In the genomic region with DNA sequence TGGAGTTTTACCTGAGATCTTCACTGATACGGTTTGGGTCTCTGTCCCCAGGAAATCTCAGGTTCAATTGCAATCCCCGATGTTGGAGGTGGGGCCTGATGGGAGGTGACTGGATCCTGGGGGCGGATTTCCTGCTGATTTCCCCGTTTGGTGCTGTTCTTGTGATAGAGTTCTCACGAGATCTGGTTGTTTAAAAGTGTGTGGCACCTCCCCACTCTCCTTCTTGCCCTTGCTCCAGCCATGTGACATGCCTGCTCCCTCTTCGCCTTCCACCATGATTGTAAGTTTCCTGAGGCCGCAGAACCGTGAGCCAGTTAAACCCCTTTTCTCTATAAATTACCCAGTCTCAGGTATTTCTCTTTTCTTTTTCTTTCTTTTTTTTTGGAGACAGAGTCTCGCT, we compare ENCODE assay signal across 15 cellular contexts.
DNase-seq lines count a peak whose midpoint lies in the region; ATAC-seq, FAIRE-seq and TF ChIP-seq lines count a peak whose summit lies in the region.
"Had no signal": no experiment of that assay in that cellular context is flagged by ENCODE, and none has a peak within 500 bp of the region (broad histone marks: within the 10 kb centered on the region; RNA-seq: fewer than 3 reads in every experiment).

No MANE protein-coding gene starts in this region.

- H3K36me3 ChIP-seq in HepG2 (replicated peaks in 1 of 2; ENCODE audit: control insufficient read depth in 1 of 2, insufficient read depth in 2 of 2, low read length in 2 of 2) (no peaks in the 10 kb centered on the region), sigmoid colon (no peaks in the 10 kb centered on the region), neural progenitor cell (no peaks in the 10 kb centered on the region)

- no peak overlapping the region for H3K56ac ChIP-seq in H9 (ENCODE audit: insufficient read length, low read depth, low read length)

- no peaks in the 10 kb centered on the region; a peak in 1 of 5 replicates for H3K9me3 Mint-ChIP-seq in H9
- H3K9me3 Mint-ChIP-seq in WTC11 = no peaks in the 10 kb centered on the region
- H3K9me3 Mint-ChIP-seq in neural progenitor cell = no peaks in the 10 kb centered on the region
- H3K9me3 Mint-ChIP-seq: CD4-positive, alpha-beta T cell had no signal

- H3F3A ChIP-seq in neural progenitor cell (ENCODE audit: low read depth) = no peaks in the 10 kb centered on the region

- no peak overlapping the region for H3K4ac ChIP-seq in H9 (ENCODE audit: low read depth, low read length)

- no peak overlapping the region for H4K8ac ChIP-seq in H9 (replicated peaks; ENCODE audit: insufficient read length, low read depth, low read length)

- no peak overlapping the region for H2BK15ac ChIP-seq in H9 (ENCODE audit: low read depth, low read length)

- H4K20me1 ChIP-seq in H9 (ENCODE audit: control insufficient read depth, insufficient read depth, insufficient read length) (no peaks in the 10 kb centered on the region), HepG2 (ENCODE audit: insufficient read depth, low read length) (no peaks in the 10 kb centered on the region), neural progenitor cell (ENCODE audit: low read depth) (no peaks in the 10 kb centered on the region)

- no peak overlapping the region for H2BK12ac ChIP-seq in H9 (ENCODE audit: insufficient read length, low read depth, low read length)

- no peak overlapping the region for H4K5ac ChIP-seq in H9 (ENCODE audit: insufficient read length, low read depth, low read length)

- in situ Hi-C loops in HepG2 (cut with HindIII; ENCODE audit: extremely low pct_ligation_motif_present, low pct_unique_long_range_greater_than_20kb) = no loop called here

- H3K4me1 ChIP-seq in A549 (peaks cover 40% of the 10 kb centered on the region), H9 (ENCODE audit: insufficient read depth, low read length) (peaks cover 2% of the 10 kb centered on the region; the same call in 1 of the 2 replicates), HepG2 (ENCODE audit: insufficient read depth, low read length) (peaks cover 76% of the 10 kb centered on the region), sigmoid colon (peaks cover 0 to 10% (median 4%) of the 10 kb centered on the region in 4 donors), neural progenitor cell (no peaks in the 10 kb centered on the region)

- no peaks in the 10 kb centered on the region for H3K23me2 ChIP-seq in H9 (ENCODE audit: insufficient read length, low read depth, low read length, poor library complexity, severe bottlenecking)

- CTCF ChIA-PET in A549 (lab: Yijun Ruan, JAX) (no interaction called here), WTC11 (lab: Charles Lee) (no interaction called here), HepG2 (lab: Yijun Ruan, JAX; ENCODE audit: low intra/inter-chr PET ratio, low total read pairs) (no interaction called here)

- no peaks in the 10 kb centered on the region for H3K9me3 ChIP-seq in A549
- no peaks in the 10 kb centered on the region for H3K9me3 ChIP-seq in H9 (ENCODE audit: control insufficient read depth, low read depth, low read length)
- no peaks in the 10 kb centered on the region for H3K9me3 ChIP-seq in HepG2 (ENCODE audit: low read length)
- H3K9me3 ChIP-seq in sigmoid colon = no peaks in the 10 kb centered on the region
- H3K9me3 ChIP-seq in neural progenitor cell (ENCODE audit: low read depth) = no peaks in the 10 kb centered on the region

- no peak overlapping the region for H2BK120ac ChIP-seq in H9 (ENCODE audit: low read depth, low read length, poor library complexity, severe bottlenecking)

- no peak overlapping the region for H2BK5ac ChIP-seq in H9 (ENCODE audit: insufficient read length, low read length)

- TF ChIP-seq POLR2A in A549 (IDR thresholded peaks at IDR 0.05; ENCODE audit: low read length) (no peak), HepG2 (IDR thresholded peaks at IDR 0.05; ENCODE audit: insufficient read depth in 1 of 2, low read depth in 2 of 2, low read length in 2 of 2) (no peak), sigmoid colon (IDR thresholded peaks at IDR 0.05) (no peak)

- no peak overlapping the region for H2BK20ac ChIP-seq in H9 (ENCODE audit: low read depth, low read length, poor library complexity, severe bottlenecking)

- H3K79me2 ChIP-seq in H9 (ENCODE audit: insufficient read depth, low read length) (no peaks in the 10 kb centered on the region), HepG2 (ENCODE audit: insufficient read depth, low read length) (no peaks in the 10 kb centered on the region), neural progenitor cell (ENCODE audit: low read depth) (no peaks in the 10 kb centered on the region)

- FAIRE-seq in A549 (lab: Jason Lieb, UNC) (no peak), HepG2 (lab: Jason Lieb, UNC) (no peak)
- FAIRE-seq: GM12891, H54 had no signal

- H3T11ph ChIP-seq in H9 (ENCODE audit: low read length) = no peak overlapping the region

- H3K27me3 Mint-ChIP-seq in H9 (ENCODE audit: low read depth) (no peaks in the 10 kb centered on the region), WTC11 (ENCODE audit: low read depth) (no peaks in the 10 kb centered on the region), neural progenitor cell (ENCODE audit: insufficient read depth, low read depth) (peaks cover 3% of the 10 kb centered on the region)
- H3K27me3 Mint-ChIP-seq: CD4-positive, alpha-beta T cell had no signal

- H2AFZ ChIP-seq in H9 (ENCODE audit: low read length) (peak overlapping the region; percentile 77), HepG2 (ENCODE audit: low read length) (no peak overlapping the region), neural progenitor cell (replicated peaks) (no peak overlapping the region)

- H3K4me1 Mint-ChIP-seq in H9 (peaks cover 8 to 9% of the 10 kb centered on the region in 2 experiments), WTC11 (peaks cover 17% of the 10 kb centered on the region), neural progenitor cell (no peaks in the 10 kb centered on the region)
- H3K4me1 Mint-ChIP-seq: B cell had no signal

- H4K91ac ChIP-seq in H9 (ENCODE audit: insufficient read length, low read depth, low read length) = no peak overlapping the region

- intact Hi-C loops in HepG2 (cut with micrococcal nuclease; ENCODE audit: unreplicated experiment) = loop anchor here (2.0 to 10.0 kb wide), 2 partner anchors 67 to 123 kb away; partner anchors contain the start of gene SLC45A1
- intact Hi-C loops in sigmoid colon (cut with DNase I) = no loop called here

- no peak overlapping the region for H3K4me2 ChIP-seq in A549
- no peak overlapping the region for H3K4me2 ChIP-seq in H9 (ENCODE audit: insufficient read depth, insufficient read length, low read length)
- H3K4me2 ChIP-seq in HepG2 (ENCODE audit: low read depth, low read length) = no peak overlapping the region
- H3K4me2 ChIP-seq in neural progenitor cell = no peak overlapping the region

- H2AK5ac ChIP-seq in H9 (ENCODE audit: insufficient read length, low read length) = no peak overlapping the region

- TF ChIP-seq EP300 in A549 (IDR thresholded peaks at IDR 0.05) = no peak
- TF ChIP-seq EP300 in HepG2 (IDR thresholded peaks at IDR 0.05; ENCODE audit: low read depth in 2 of 2, low read length in 2 of 2) = no peak
- TF ChIP-seq EP300 in HepG2 (CRISPR knock-in tag; IDR thresholded peaks at IDR 0.05; ENCODE audit: borderline replicate concordance) = no peak
- no peak for TF ChIP-seq EP300 in sigmoid colon (IDR thresholded peaks at IDR 0.05)

- no peak overlapping the region for H3K4me3 Mint-ChIP-seq in H9
- H3K4me3 Mint-ChIP-seq in WTC11 = no peak overlapping the region
- H3K4me3 Mint-ChIP-seq in neural progenitor cell = no peak overlapping the region
- H3K4me3 Mint-ChIP-seq: B cell; CD4-positive, alpha-beta T cell had no signal

- BruUV-seq in HepG2 (replicated peaks; lab: Mats Ljungman, UMichigan) = no TSS peak

- POLR2A ChIA-PET in A549 (lab: Yijun Ruan, JAX) (no interaction called here), WTC11 (lab: Charles Lee) (no interaction called here), HepG2 (lab: Yijun Ruan, JAX) (interaction anchor here (2.3 kb wide), 1 partner anchor 70 kb away, joined by 16 read pairs; no protein-coding TSS in a partner anchor)

- H3K36me3 Mint-ChIP-seq in H9 (ENCODE audit: insufficient read depth in 1 of 3, low read depth in 3 of 3) (no peaks in the 10 kb centered on the region; a peak in 1 of 7 replicates), WTC11 (no peaks in the 10 kb centered on the region), neural progenitor cell (no peaks in the 10 kb centered on the region)

- no peak overlapping the region for H3K18ac ChIP-seq in H9 (ENCODE audit: insufficient read length, low read depth, low read length)

- H3K27me3 ChIP-seq in H9 (ENCODE audit: insufficient read depth, low read length) (no peaks in the 10 kb centered on the region), HepG2 (ENCODE audit: control insufficient read depth in 1 of 2, insufficient read depth in 2 of 2, low read length in 2 of 2) (no peaks in the 10 kb centered on the region), sigmoid colon (no peaks in the 10 kb centered on the region), neural progenitor cell (no peaks in the 10 kb centered on the region)

- no peak overlapping the region for H3K23ac ChIP-seq in H9 (ENCODE audit: insufficient read length, low read depth, low read length)

- ATAC-seq in A549 (no peak), WTC11 (peak; percentile 41; the same call in 1 of the 2 replicates), HepG2 (no peak), GM19467 (IDR thresholded peaks at IDR 0.05; ENCODE audit: unreplicated experiment) (no peak)

- H3K4me3 ChIP-seq in A549 (no peak overlapping the region), HepG2 (replicated peaks in 1 of 3; ENCODE audit: insufficient read depth in 1 of 3, low read depth in 2 of 3, low read length in 3 of 3) (no peak overlapping the region), sigmoid colon (no peak overlapping the region), neural progenitor cell (no peak overlapping the region)

- H3K9ac ChIP-seq in H9 (ENCODE audit: extremely low read depth, insufficient read length, low read length) = no peak overlapping the region
- no peak overlapping the region for H3K9ac ChIP-seq in HepG2 (ENCODE audit: insufficient read depth, low read depth, low read length)
- no peak overlapping the region for H3K9ac ChIP-seq in neural progenitor cell

- TF ChIP-seq RAD21 in A549 (conservative IDR thresholded peaks at IDR 0.05 in 1 of 2, IDR thresholded peaks at IDR 0.05 in 1 of 2) (no peak), HepG2 (CRISPR knock-in tag; IDR thresholded peaks at IDR 0.05) (no peak)

- H3K27ac ChIP-seq in A549 (peak overlapping the region; percentile 95 to 98), H9 (ENCODE audit: insufficient read length, low read depth, low read length) (no peak overlapping the region), HepG2 (ENCODE audit: extremely low read length, insufficient read depth, low read length) (peak overlapping the region; percentile 46), sigmoid colon (no peak overlapping the region), neural progenitor cell (no peak overlapping the region)

- peak overlapping the region in 1 of 3 experiments; percentile 37; a peak in 1 of 7 replicates for H3K27ac Mint-ChIP-seq in H9
- no peak overlapping the region for H3K27ac Mint-ChIP-seq in WTC11
- H3K27ac Mint-ChIP-seq in neural progenitor cell = no peak overlapping the region
- H3K27ac Mint-ChIP-seq: B cell; CD4-positive, alpha-beta T cell had no signal

- TF ChIP-seq CTCF in A549 (IDR thresholded peaks at IDR 0.05) (no peak), H9 (conservative IDR thresholded peaks at IDR 0.05) (no peak), WTC11 (IDR thresholded peaks at IDR 0.05) (no peak), HepG2 (CRISPR knock-in tag; IDR thresholded peaks at IDR 0.05) (no peak), sigmoid colon (IDR thresholded peaks at IDR 0.05) (no peak), neural progenitor cell (IDR thresholded peaks at IDR 0.05) (no peak)

- H3K14ac ChIP-seq in H9 (ENCODE audit: insufficient read depth, low read length) = no peak overlapping the region

- no peaks in the 10 kb centered on the region for H3K79me1 ChIP-seq in H9 (ENCODE audit: insufficient read depth, low read depth, low read length, poor library complexity, severe bottlenecking)

- 94% methylated on average over 9 of the region's 9 CpGs for WGBS in A549 (ENCODE audit: missing lambda C conversion rate)
- WGBS in H9 (ENCODE audit: extremely low coverage, insufficient read length, low lambda C conversion rate) = no CpG with 5 or more reads among the region's 9 CpGs
- WGBS in HepG2 (ENCODE audit: low lambda C conversion rate) = 94% methylated on average over 8 of the region's 9 CpGs
- 85 to 88% methylated on average over 9 of the region's 9 CpGs for WGBS in sigmoid colon, 2 donors

- DNase-seq in A549 (ENCODE audit: low read depth in 1 of 2, low spot score in 1 of 2) (no peak), H9 (no peak), WTC11 (ENCODE audit: low spot score) (no peak), HepG2 (ENCODE audit: low spot score) (no peak), sigmoid colon (no peak), neural progenitor cell (ENCODE audit: low spot score) (no peak)
- DNase-seq in activated CD4-positive, CD25-positive, alpha-beta regulatory T cell treated with anti-CD3 and anti-CD28 coated beads, Interleukin-2, amount 50 U/mL, for 72 hours = no peak
- DNase-seq: C1 segment of cervical spinal cord; Calu3; CD4-positive, alpha-beta T cell; DMS 273 treated with DMSO at 0.1 percent for 48 hours had no signal

Comparison
In these comparisons a context has a peak if more than half of its experiments do, and no peak if none do; other contexts are left out.
1. H3K27ac ChIP-seq: peak in A549 (2 of 2) and HepG2 (single experiment); none in H9 (single experiment), sigmoid colon (0 of 4) and neural progenitor cell (single experiment).